1 cellular context compared by ENCODE assay signal in genomic region chr5:150654181-150654580, GRCh38.
TF ChIP-seq lines count a peak whose summit lies in the region.

No MANE protein-coding gene starts in this region.

TF ChIP-seq in IMR-90, 13 proteins besides CTCF, POLR2A, EP300 and RAD21 (continued from another document):
- no peak for TF ChIP-seq ELK1 (IDR thresholded peaks at IDR 0.05; ENCODE audit: borderline replicate concordance, low read depth, low read length)
- no peak for TF ChIP-seq MXI1 (IDR thresholded peaks at IDR 0.05; ENCODE audit: borderline replicate concordance, low read depth, low read length)
- no peak for TF ChIP-seq RFX5 (IDR thresholded peaks at IDR 0.05; ENCODE audit: low read depth, low read length)
- TF ChIP-seq RCOR1 (IDR thresholded peaks at IDR 0.05; ENCODE audit: insufficient replicate concordance, low read length), result no peak
- no peak for TF ChIP-seq USF2 (IDR thresholded peaks at IDR 0.05; ENCODE audit: low read depth, low read length)
- no peak for TF ChIP-seq FOS (IDR thresholded peaks at IDR 0.05; ENCODE audit: low read depth, low read length)
- no peak for TF ChIP-seq MAZ (IDR thresholded peaks at IDR 0.05; ENCODE audit: borderline replicate concordance, low read depth, low read length)
TF ChIP-seq in IMR-90: peak in this region for 0.
